Comparison of ENCODE assay signal across 1 cellular context in the genomic region with DNA sequence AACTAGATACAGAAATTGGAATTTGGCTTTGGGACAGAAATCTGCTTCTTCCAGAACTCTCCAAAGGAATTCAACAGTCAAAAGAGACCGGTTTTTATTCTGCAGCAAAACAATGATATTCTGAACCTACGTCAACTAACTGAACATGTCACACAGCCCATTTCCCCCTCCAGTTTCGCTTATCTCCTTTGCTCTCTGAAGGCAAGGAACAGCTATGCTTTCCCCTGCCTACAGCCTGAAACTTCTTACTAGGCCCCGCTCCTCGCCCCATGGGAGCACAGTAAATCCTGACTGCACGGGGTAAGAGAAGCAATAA.
TF ChIP-seq lines count a peak whose summit lies in the region.

No MANE protein-coding gene starts in this region.

TF ChIP-seq in liver, 16 proteins besides CTCF, POLR2A, EP300 and RAD21 (continued from another document):
- TF ChIP-seq, protein P1, sequence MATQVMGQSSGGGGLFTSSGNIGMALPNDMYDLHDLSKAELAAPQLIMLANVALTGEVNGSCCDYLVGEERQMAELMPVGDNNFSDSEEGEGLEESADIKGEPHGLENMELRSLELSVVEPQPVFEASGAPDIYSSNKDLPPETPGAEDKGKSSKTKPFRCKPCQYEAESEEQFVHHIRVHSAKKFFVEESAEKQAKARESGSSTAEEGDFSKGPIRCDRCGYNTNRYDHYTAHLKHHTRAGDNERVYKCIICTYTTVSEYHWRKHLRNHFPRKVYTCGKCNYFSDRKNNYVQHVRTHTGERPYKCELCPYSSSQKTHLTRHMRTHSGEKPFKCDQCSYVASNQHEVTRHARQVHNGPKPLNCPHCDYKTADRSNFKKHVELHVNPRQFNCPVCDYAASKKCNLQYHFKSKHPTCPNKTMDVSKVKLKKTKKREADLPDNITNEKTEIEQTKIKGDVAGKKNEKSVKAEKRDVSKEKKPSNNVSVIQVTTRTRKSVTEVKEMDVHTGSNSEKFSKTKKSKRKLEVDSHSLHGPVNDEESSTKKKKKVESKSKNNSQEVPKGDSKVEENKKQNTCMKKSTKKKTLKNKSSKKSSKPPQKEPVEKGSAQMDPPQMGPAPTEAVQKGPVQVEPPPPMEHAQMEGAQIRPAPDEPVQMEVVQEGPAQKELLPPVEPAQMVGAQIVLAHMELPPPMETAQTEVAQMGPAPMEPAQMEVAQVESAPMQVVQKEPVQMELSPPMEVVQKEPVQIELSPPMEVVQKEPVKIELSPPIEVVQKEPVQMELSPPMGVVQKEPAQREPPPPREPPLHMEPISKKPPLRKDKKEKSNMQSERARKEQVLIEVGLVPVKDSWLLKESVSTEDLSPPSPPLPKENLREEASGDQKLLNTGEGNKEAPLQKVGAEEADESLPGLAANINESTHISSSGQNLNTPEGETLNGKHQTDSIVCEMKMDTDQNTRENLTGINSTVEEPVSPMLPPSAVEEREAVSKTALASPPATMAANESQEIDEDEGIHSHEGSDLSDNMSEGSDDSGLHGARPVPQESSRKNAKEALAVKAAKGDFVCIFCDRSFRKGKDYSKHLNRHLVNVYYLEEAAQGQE (IDR thresholded peaks at IDR 0.05): no peak
- no peak for TF ChIP-seq HNF4A (conservative IDR thresholded peaks at IDR 0.05)
- TF ChIP-seq NR2F2 (IDR thresholded peaks at IDR 0.05): no peak
- TF ChIP-seq HNF4G (IDR thresholded peaks at IDR 0.05): no peak
- no peak for TF ChIP-seq FOXA2 (IDR thresholded peaks at IDR 0.05)
- TF ChIP-seq GABPA (IDR thresholded peaks at IDR 0.05 in 1 of 2, conservative IDR thresholded peaks at IDR 0.05 in 1 of 2): no peak
- TF ChIP-seq YY1 (IDR thresholded peaks at IDR 0.05): no peak
- no peak for TF ChIP-seq FOXA1 (IDR thresholded peaks at IDR 0.05)
- no peak for TF ChIP-seq SP1 (IDR thresholded peaks at IDR 0.05)
- no peak for TF ChIP-seq EGR1 (IDR thresholded peaks at IDR 0.05; ENCODE audit: low read depth in 2 of 2)
- no peak for TF ChIP-seq RXRA (IDR thresholded peaks at IDR 0.05)
